ENCODE assay signal across 8 cellular contexts in the genomic region with DNA sequence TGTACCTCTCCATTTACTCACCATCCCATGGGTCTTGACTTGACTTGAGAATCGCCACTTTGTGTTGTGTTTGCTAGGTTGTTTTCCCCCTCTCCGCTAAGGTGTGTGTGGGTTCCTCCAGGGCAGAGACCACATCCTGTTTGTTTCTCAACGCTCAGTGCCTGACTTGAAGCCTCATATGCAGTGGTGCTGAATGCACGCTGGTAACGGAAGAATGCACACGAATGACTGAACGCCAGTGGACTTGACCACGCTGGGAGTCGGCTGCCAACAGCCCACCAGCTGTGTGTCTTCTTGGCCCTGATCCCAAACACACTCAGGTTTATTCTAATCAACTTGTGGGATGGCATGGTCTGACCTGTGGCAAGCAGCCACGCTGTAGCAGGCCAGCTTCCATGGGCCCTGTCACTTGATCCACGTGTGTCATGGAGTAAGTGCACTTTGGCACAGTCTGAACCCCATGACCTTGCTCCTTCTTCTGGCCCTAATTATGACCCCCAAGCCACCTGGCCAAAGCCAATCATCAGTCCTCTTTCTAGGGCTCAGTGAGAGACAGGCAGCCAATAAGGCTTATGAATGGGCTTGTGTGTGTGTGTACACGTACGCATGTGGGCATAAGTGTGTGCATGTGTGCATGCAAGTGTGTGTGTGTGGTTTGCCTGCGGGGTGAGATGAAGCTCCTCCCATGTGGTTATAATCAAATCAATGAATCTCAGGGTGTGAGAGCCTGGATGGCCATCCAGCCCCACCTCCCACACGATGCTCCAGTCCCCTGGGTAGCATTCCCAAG.
DNase-seq lines count a peak whose midpoint lies in the region; ATAC-seq, FAIRE-seq and TF ChIP-seq lines count a peak whose summit lies in the region.

No MANE protein-coding gene starts in this region.

- no peaks in the 10 kb centered on the region for H3K9me3 ChIP-seq in WERI-Rb-1 (ENCODE audit: severe bottlenecking)

- peaks cover 87% of the 10 kb centered on the region for H3K4me1 Mint-ChIP-seq in activated naive CD8-positive, alpha-beta T cell (ENCODE audit: low read depth)

- H3K27me3 ChIP-seq in WERI-Rb-1 (ENCODE audit: insufficient read depth, low read depth, severe bottlenecking): no peaks in the 10 kb centered on the region

- no peak overlapping the region for H3K27ac ChIP-seq in WERI-Rb-1

- TF ChIP-seq CTCF in WERI-Rb-1 (IDR thresholded peaks at IDR 0.05; ENCODE audit: low read depth, low read length): no peak
- no peak for TF ChIP-seq CTCF in D721Med (IDR thresholded peaks at IDR 0.05; ENCODE audit: insufficient read depth, missing control alignments)

- DNase-seq in NK-92 (lab: John Stamatoyannopoulos, UW; ENCODE audit: unreplicated experiment) (peak; percentile 30), WERI-Rb-1 (no peak), HUDEP-2 (lab: John Stamatoyannopoulos, UW; ENCODE audit: unreplicated experiment in 76 of 76) (no peak), D721Med (ENCODE audit: insufficient read length, low spot score) (no peak)
- peak; percentile 66 for DNase-seq in stimulated activated CD4-positive, alpha-beta T cell treated with anti-CD3 and anti-CD28 coated beads, Interleukin-15, amount 100 ng/mL, for 24 hours

- no peak overlapping the region for H3K4me3 ChIP-seq in WERI-Rb-1 (ENCODE audit: low read depth, low read length)

- ATAC-seq in GM18517 (IDR thresholded peaks at IDR 0.05; ENCODE audit: unreplicated experiment) (peak; percentile 82), HG02642 (IDR thresholded peaks at IDR 0.05; ENCODE audit: poor library complexity, unreplicated experiment) (peak; percentile 80)

- no peaks in the 10 kb centered on the region for H3K36me3 Mint-ChIP-seq in activated naive CD8-positive, alpha-beta T cell

- H3K27ac Mint-ChIP-seq in activated naive CD8-positive, alpha-beta T cell: peak overlapping the region; percentile 94

- H3K9me3 Mint-ChIP-seq in activated naive CD8-positive, alpha-beta T cell (ENCODE audit: low read depth): no peaks in the 10 kb centered on the region

- H3K36me3 ChIP-seq in WERI-Rb-1: no peaks in the 10 kb centered on the region

- no peak for FAIRE-seq in D721Med (lab: Jason Lieb, UNC)

- peak overlapping the region; percentile 79 for H3K4me3 Mint-ChIP-seq in activated naive CD8-positive, alpha-beta T cell

- H3K27me3 Mint-ChIP-seq in activated naive CD8-positive, alpha-beta T cell: no peaks in the 10 kb centered on the region

Comparison
In these comparisons a context has a peak if more than half of its experiments do, and no peak if none do; other contexts are left out.
1. DNase-seq: peak in NK-92 (single experiment) and stimulated activated CD4-positive, alpha-beta T cell treated with anti-CD3 and anti-CD28 coated beads, Interleukin-15, amount 100 ng/mL, for 24 hours (single experiment); none in WERI-Rb-1 (single experiment), HUDEP-2 (0 of 76) and D721Med (single experiment).